In genomic region chr1:237232501-237232900, GRCh38 we compare ENCODE assay signal across 1 cellular context.
TF ChIP-seq lines count a peak whose summit lies in the region.

No MANE protein-coding gene starts in this region.

TF ChIP-seq in GM23338, 12 proteins besides CTCF, POLR2A, EP300 and RAD21:
- TF ChIP-seq ZNF462 (CRISPR knock-in tag; IDR thresholded peaks at IDR 0.05) = peak; percentile 84
- no peak for TF ChIP-seq EZH2 (IDR thresholded peaks at IDR 0.05; ENCODE audit: low read depth, unreplicated experiment)
